ENCODE assay signal across 10 cellular contexts in the genomic region with DNA sequence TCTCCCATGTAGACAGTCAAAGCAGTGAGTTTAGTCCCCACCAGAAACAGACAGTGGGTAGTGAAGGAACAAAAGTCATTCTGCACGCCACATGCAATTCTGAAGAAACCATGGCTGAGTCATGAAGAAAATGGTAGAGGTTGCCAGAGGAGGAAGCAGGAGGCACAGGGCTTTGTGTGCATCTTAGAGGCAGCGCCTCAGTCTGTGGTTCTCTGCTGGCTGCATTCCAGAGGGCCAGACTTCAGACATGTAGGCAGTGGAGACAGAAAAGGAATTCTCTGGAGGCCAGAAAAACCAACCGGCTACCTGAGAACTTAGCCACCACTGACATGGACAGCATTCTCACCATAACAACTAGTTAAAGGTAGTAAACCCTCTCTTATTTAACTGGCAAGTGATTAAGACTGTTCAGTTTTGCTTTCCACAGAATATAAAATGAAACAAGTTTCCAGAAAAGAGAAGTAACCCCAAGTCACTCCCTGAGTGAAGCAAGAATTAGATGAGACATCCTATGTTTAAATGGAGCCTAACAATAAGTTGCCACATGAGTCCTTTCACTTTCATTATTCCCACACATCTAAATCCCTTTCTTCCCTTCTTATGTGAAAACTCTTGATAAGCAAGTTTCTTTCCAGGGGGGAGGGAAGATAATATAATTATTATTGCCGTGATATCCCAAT.
DNase-seq lines count a peak whose midpoint lies in the region; ATAC-seq and TF ChIP-seq lines count a peak whose summit lies in the region.
"Had no signal": no experiment of that assay in that cellular context is flagged by ENCODE, and none has a peak within 500 bp of the region (broad histone marks: within the 10 kb centered on the region; RNA-seq: fewer than 3 reads in every experiment).

No MANE protein-coding gene starts in this region.

- H3F3A ChIP-seq in PC-3 (ENCODE audit: low read length, unreplicated experiment): no peaks in the 10 kb centered on the region

- H3K9me2 ChIP-seq in PC-3 (replicated peaks; ENCODE audit: low read length): no peaks in the 10 kb centered on the region

- no peak overlapping the region for H3K9ac ChIP-seq in PC-3 (ENCODE audit: low read length)

- CTCF ChIA-PET in PC-3 (lab: Charles Lee): no interaction called here

- no peaks in the 10 kb centered on the region for H3K79me2 ChIP-seq in PC-3 (ENCODE audit: low read length)

- no peaks in the 10 kb centered on the region for H3K27me3 ChIP-seq in PC-3 (ENCODE audit: low read length)

- H3K9me3 ChIP-seq in PC-3 (ENCODE audit: low read length): no peaks in the 10 kb centered on the region

- POLR2A ChIA-PET in PC-3 (lab: Charles Lee; ENCODE audit: unreplicated experiment): no interaction called here

- no TSS peak for BruUV-seq in PC-3 (replicated peaks; lab: Mats Ljungman, UMichigan)

- H3K36me3 ChIP-seq in PC-3 (ENCODE audit: low read depth, low read length): no peaks in the 10 kb centered on the region

- H2AFZ ChIP-seq in PC-3 (ENCODE audit: low read length): no peak overlapping the region

- H3K4me1 Mint-ChIP-seq in osteocyte (ENCODE audit: unreplicated experiment): peaks cover 34% of the 10 kb centered on the region

- H3K4me1 ChIP-seq in PC-3 (ENCODE audit: insufficient read depth, low read length): no peaks in the 10 kb centered on the region

- no peak for ATAC-seq in PC-3
- ATAC-seq in esophagus mucosa: peak; percentile 81
- no peak for ATAC-seq in HG02884 (IDR thresholded peaks at IDR 0.05; ENCODE audit: unreplicated experiment)
- no peak for ATAC-seq in HG03039 (IDR thresholded peaks at IDR 0.05; ENCODE audit: unreplicated experiment)
- ATAC-seq: GM12878 had no signal

- DNase-seq in Daoy (ENCODE audit: low read depth) (peak; percentile 85), PC-3 (peak; percentile 4), osteocyte (ENCODE audit: extremely low spot score, unreplicated experiment) (no peak), NCI-H1436 (lab: John Stamatoyannopoulos, UW) (no peak), NCI-H748 (lab: John Stamatoyannopoulos, UW; ENCODE audit: unreplicated experiment) (no peak)

- no peaks in the 10 kb centered on the region for H4K20me1 ChIP-seq in PC-3 (ENCODE audit: low read length)

- intact Hi-C loops in PC-3 (cut with micrococcal nuclease): no loop called here

- H3K9me3 Mint-ChIP-seq in osteocyte (ENCODE audit: unreplicated experiment): no peaks in the 10 kb centered on the region

- H3K4me2 ChIP-seq in PC-3 (ENCODE audit: low read length): no peak overlapping the region

- no peak overlapping the region for H3K4me3 ChIP-seq in PC-3 (ENCODE audit: low read length)
- H3K4me3 ChIP-seq: GM12878 had no signal

- TF ChIP-seq CTCF in PC-3 (conservative IDR thresholded peaks at IDR 0.05; ENCODE audit: low read depth, low read length) (no peak), osteocyte (IDR thresholded peaks at IDR 0.05) (no peak)

- no peaks in the 10 kb centered on the region for H3K27me3 Mint-ChIP-seq in osteocyte (ENCODE audit: unreplicated experiment)
- H3K27me3 Mint-ChIP-seq: stimulated activated naive CD8-positive, alpha-beta T cell treated with anti-CD3 and anti-CD28 coated beads, Interleukin-15, Interleukin-2, amounts not matched to agents 100 ng/mL and 50 ng/mL, for 24 hours had no signal

- H3K27ac Mint-ChIP-seq in osteocyte (ENCODE audit: unreplicated experiment): peak overlapping the region; percentile 84
- H3K27ac Mint-ChIP-seq: stimulated activated naive CD8-positive, alpha-beta T cell treated with anti-CD3 and anti-CD28 coated beads, Interleukin-15, Interleukin-2, amounts not matched to agents 100 ng/mL and 50 ng/mL, for 24 hours had no signal

- H3K27ac ChIP-seq in PC-3 (ENCODE audit: low read length): no peak overlapping the region

- no peaks in the 10 kb centered on the region for H3K36me3 Mint-ChIP-seq in osteocyte (ENCODE audit: unreplicated experiment)

- no peak overlapping the region for H3K4me3 Mint-ChIP-seq in osteocyte (ENCODE audit: unreplicated experiment)
- H3K4me3 Mint-ChIP-seq: stimulated activated naive CD8-positive, alpha-beta T cell treated with anti-CD3 and anti-CD28 coated beads, Interleukin-15, Interleukin-2, amounts not matched to agents 100 ng/mL and 50 ng/mL, for 24 hours had no signal

Comparison
In these comparisons a context has a peak if more than half of its experiments do, and no peak if none do; other contexts are left out.
1. DNase-seq: peak in Daoy (single experiment) and PC-3 (single experiment); none in osteocyte (single experiment), NCI-H1436 (single experiment) and NCI-H748 (single experiment).